Comparison of ENCODE assay signal across 20 cellular contexts in the genomic region with DNA sequence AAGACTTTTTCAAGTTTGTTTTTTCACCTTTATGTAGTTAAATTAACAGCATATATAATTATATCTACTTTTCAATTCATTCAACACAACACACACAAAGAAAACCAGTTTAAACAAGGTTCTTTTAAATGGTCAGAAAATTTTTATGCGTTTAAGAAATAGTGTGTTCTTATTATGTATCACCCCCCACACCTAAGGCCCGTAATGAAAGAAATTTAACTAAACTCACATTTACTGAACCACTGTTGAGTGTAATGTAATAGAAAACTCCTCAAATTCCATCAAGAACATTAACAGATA. TPM values are rescaled to one million over a fixed set of nuclear protein-coding genes. Genes with fewer than 3 reads are reported as not detected.
"Had no signal": no experiment of that assay in that cellular context is flagged by ENCODE, and none has a peak within 500 bp of the region (broad histone marks: within the 10 kb centered on the region; RNA-seq: fewer than 3 reads in every experiment).

No MANE protein-coding gene starts in this region.

- DNase-seq: activated CD4-positive, alpha-beta T cell treated with anti-CD3 and anti-CD28 coated beads, Interleukin-2, amount 10 ng/mL, durations not matched to agents 7 days and 5 days; activated CD4-positive, CD25-positive, alpha-beta regulatory T cell treated with anti-CD3 and anti-CD28 coated beads, Interleukin-2, amount 50 U/mL, for 72 hours; activated CD8-positive, alpha-beta T cell treated with anti-CD3 and anti-CD28 coated beads, Interleukin-2, amount 10 ng/mL, durations not matched to agents 7 days and 5 days; activated gamma-delta T cell; activated naive CD4-positive, alpha-beta T cell treated with anti-CD3 and anti-CD28 coated beads, Interleukin-2, amount 50 U/mL, for 16 hours; activated naive CD8-positive, alpha-beta T cell treated with anti-CD3 and anti-CD28 coated beads, Interleukin-2, amount 50 U/mL, for 24 hours; effector CD4-positive, alpha-beta T cell; left lung; ovary; stimulated activated CD4-positive, alpha-beta T cell treated with anti-CD3 and anti-CD28 coated beads, Interleukin-4, amount 100 ng/mL, for 24 hours; stimulated activated naive CD4-positive, alpha-beta T cell treated with Interleukin-2 at 50 U/mL for 16 hours; WERI-Rb-1 had no signal

- H3K9me3 Mint-ChIP-seq: activated CD4-positive, alpha-beta T cell treated with anti-CD3 and anti-CD28 coated beads, Interleukin-2, amount 10 ng/mL, durations not matched to agents 7 days and 5 days; activated naive CD8-positive, alpha-beta T cell treated with anti-CD3 and anti-CD28 coated beads, Interleukin-2, amount 50 U/mL, for 24 hours; activated T-helper 1 cell treated with anti-CD3 and anti-CD28 coated beads, Interleukin-12 subunit alpha, Interleukin-12 subunit beta, Interleukin-2, Interleukin-4 antibody, amounts not matched to agents 30 ng/mL and 10 ng/mL and 1 ng/mL, durations not matched to agents 14 hours and 24 hours and 36 hours; dendritic cell treated with granulocyte-macrophage colony-stimulating factor and Interleukin-4, amounts not matched to agents 40 ng/mL and 50 ng/mL, for 4 days; naive thymus-derived CD8-positive, alpha-beta T cell; T-helper 2 cell treated with Interferon-gamma antibody and Interleukin-4, amounts not matched to agents 5 μg/mL and 100 μg/mL, for 36 hours had no signal

- H3K4me1 Mint-ChIP-seq: activated CD4-positive, alpha-beta T cell treated with anti-CD3 and anti-CD28 coated beads, Interleukin-2, amount 10 ng/mL, durations not matched to agents 7 days and 5 days; activated naive CD8-positive, alpha-beta T cell treated with anti-CD3 and anti-CD28 coated beads, Interleukin-2, amount 50 U/mL, for 24 hours; naive thymus-derived CD8-positive, alpha-beta T cell had no signal

- H3K4me3 ChIP-seq: hepatocyte, left lung, lung, ovary, prostate gland had no signal

- H3K27ac Mint-ChIP-seq: activated CD4-positive, alpha-beta T cell treated with anti-CD3 and anti-CD28 coated beads, Interleukin-2, amount 10 ng/mL, durations not matched to agents 7 days and 5 days; activated CD8-positive, alpha-beta T cell treated with anti-CD3 and anti-CD28 coated beads, Interleukin-2, amount 10 ng/mL, durations not matched to agents 7 days and 5 days; activated naive CD8-positive, alpha-beta T cell treated with anti-CD3 and anti-CD28 coated beads, Interleukin-2, amount 50 U/mL, for 24 hours; activated T-helper 1 cell treated with anti-CD3 and anti-CD28 coated beads, Interleukin-12 subunit alpha, Interleukin-12 subunit beta, Interleukin-2, Interleukin-4 antibody, amounts not matched to agents 30 ng/mL and 10 ng/mL and 1 ng/mL, durations not matched to agents 14 hours and 24 hours and 36 hours; dendritic cell treated with granulocyte-macrophage colony-stimulating factor and Interleukin-4, amounts not matched to agents 40 ng/mL and 50 ng/mL, for 4 days; naive thymus-derived CD8-positive, alpha-beta T cell; T-helper 2 cell treated with Interferon-gamma antibody and Interleukin-4, amounts not matched to agents 5 μg/mL and 100 μg/mL, for 36 hours had no signal

- H3K27ac ChIP-seq: hepatocyte, left lung, neutrophil, ovary, prostate gland, WERI-Rb-1 had no signal

- H3K36me3 Mint-ChIP-seq: naive thymus-derived CD8-positive, alpha-beta T cell had no signal

- H3K4me1 ChIP-seq: prostate gland had no signal

- H3K79me2 ChIP-seq: hepatocyte had no signal

- H3K36me3 ChIP-seq: left lung, neutrophil, ovary, prostate gland, WERI-Rb-1 had no signal

- H3K4me3 Mint-ChIP-seq: activated CD4-positive, alpha-beta T cell treated with anti-CD3 and anti-CD28 coated beads, Interleukin-2, amount 10 ng/mL, durations not matched to agents 7 days and 5 days; activated CD8-positive, alpha-beta T cell treated with anti-CD3 and anti-CD28 coated beads, Interleukin-2, amount 10 ng/mL, durations not matched to agents 7 days and 5 days; activated naive CD8-positive, alpha-beta T cell treated with anti-CD3 and anti-CD28 coated beads, Interleukin-2, amount 50 U/mL, for 24 hours; activated T-helper 1 cell treated with anti-CD3 and anti-CD28 coated beads, Interleukin-12 subunit alpha, Interleukin-12 subunit beta, Interleukin-2, Interleukin-4 antibody, amounts not matched to agents 30 ng/mL and 10 ng/mL and 1 ng/mL, durations not matched to agents 14 hours and 24 hours and 36 hours; dendritic cell treated with granulocyte-macrophage colony-stimulating factor and Interleukin-4, amounts not matched to agents 40 ng/mL and 50 ng/mL, for 4 days; naive thymus-derived CD8-positive, alpha-beta T cell; T-helper 2 cell treated with Interferon-gamma antibody and Interleukin-4, amounts not matched to agents 5 μg/mL and 100 μg/mL, for 36 hours had no signal

- H3K4me2 ChIP-seq: hepatocyte had no signal

- H3K9me3 ChIP-seq: left lung, neutrophil, ovary, prostate gland had no signal

- H2AFZ ChIP-seq: hepatocyte had no signal

- H3K27me3 ChIP-seq: hepatocyte, left lung, neutrophil, ovary had no signal

RNA-seq across cellular contexts. Expression of a gene that starts 19.0 kb away (rescaled TPM):
- total RNA-seq: activated CD4-positive, alpha-beta T cell treated with anti-CD3 and anti-CD28 coated beads, Interleukin-2, amount 10 ng/mL, durations not matched to agents 7 days and 5 days; activated CD8-positive, alpha-beta T cell treated with anti-CD3 and anti-CD28 coated beads, Interleukin-2, amount 10 ng/mL, durations not matched to agents 7 days and 5 days; naive thymus-derived CD8-positive, alpha-beta T cell had no signal
